9 cellular contexts compared by ENCODE assay signal in the genomic region with DNA sequence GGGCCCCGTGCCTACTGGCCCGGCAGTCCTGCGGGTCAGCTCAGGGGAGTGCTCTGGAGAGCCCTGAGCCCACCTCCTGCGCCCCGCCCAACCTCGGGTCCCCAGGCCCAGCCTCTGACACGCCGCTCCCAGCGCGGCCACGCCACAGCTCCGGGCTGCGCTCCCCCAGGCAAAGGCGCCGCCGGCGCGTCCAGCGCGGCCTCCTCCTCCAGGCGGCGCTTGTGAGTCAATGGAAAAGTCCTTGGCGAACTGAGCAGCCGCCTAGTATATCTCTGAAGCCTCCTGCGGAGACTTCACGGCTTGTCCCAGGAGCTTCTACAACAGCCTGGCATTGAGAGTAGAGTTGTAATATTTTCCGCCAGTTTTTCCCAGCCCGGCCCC. TPM values are rescaled to one million over a fixed set of nuclear protein-coding genes. Genes with fewer than 3 reads are reported as not detected.
A peak's percentile ranks its signal among the peaks of the same experiment; 100 is the strongest.
DNase-seq lines count a peak whose midpoint lies in the region; ATAC-seq and TF ChIP-seq lines count a peak whose summit lies in the region.
"Had no signal": no experiment of that assay in that cellular context is flagged by ENCODE, and none has a peak within 500 bp of the region (broad histone marks: within the 10 kb centered on the region; RNA-seq: fewer than 3 reads in every experiment).

No MANE protein-coding gene starts in this region.

- H3K4me1 ChIP-seq in Panc1 (ENCODE audit: control insufficient read depth, insufficient read depth, low read length) (peaks cover 3% of the 10 kb centered on the region; the same call in 1 of the 2 replicates), neutrophil (ENCODE audit: control insufficient read depth in 1 of 2, insufficient read depth in 1 of 2, low read depth in 1 of 2, low read length in 1 of 2) (peaks cover 19 to 24% of the 10 kb centered on the region in 2 experiments), stomach (peaks cover 21 to 36% (median 34%) of the 10 kb centered on the region in 4 donors), OCI-LY7 (ENCODE audit: insufficient read depth, low read length, poor library complexity, severe bottlenecking) (no peaks in the 10 kb centered on the region)

- 1 to 4% (median 2%) methylated on average over 24 to 28 of the region's 28 CpGs for WGBS in stomach, 5 donors

- TF ChIP-seq POLR2A in stomach (IDR thresholded peaks at IDR 0.05): no peak

- H3K36me3 ChIP-seq in Panc1 (ENCODE audit: control insufficient read depth, insufficient read depth, low read length) (peaks cover 2% of the 10 kb centered on the region; the same call in 1 of the 2 replicates), neutrophil (no peaks in the 10 kb centered on the region), stomach (no peaks in the 10 kb centered on the region), OCI-LY7 (ENCODE audit: insufficient read depth, low read length) (no peaks in the 10 kb centered on the region)

- no peaks in the 10 kb centered on the region for H4K20me1 ChIP-seq in OCI-LY7 (ENCODE audit: insufficient read depth, low read length)

- no peak for TF ChIP-seq EP300 in stomach (IDR thresholded peaks at IDR 0.05)

- POLR2A ChIA-PET in HEK293T (lab: Yijun Ruan, JAX) (interaction anchor here (1.7 kb wide), 1 partner anchor 30 kb away, joined by 10 read pairs; the partner anchor contains the start of gene BMS1), Panc1 (lab: Charles Lee) (no interaction called here), OCI-LY7 (lab: Charles Lee) (no interaction called here)

- peak overlapping the region; percentile 54 to 70 for H3K4me3 ChIP-seq in Panc1 (ENCODE audit: low read depth in 2 of 2, low read length in 2 of 2)
- peak overlapping the region; percentile 10 to 52 for H3K4me3 ChIP-seq in neutrophil (ENCODE audit: low read depth in 1 of 2, low read length in 1 of 2)
- peak overlapping the region; percentile 41 to 71 (median 59) for H3K4me3 ChIP-seq in stomach
- H3K4me3 ChIP-seq in OCI-LY7 (ENCODE audit: low read depth, low read length, poor library complexity, severe bottlenecking): no peak overlapping the region
- H3K4me3 ChIP-seq: PC-9 had no signal

- intact Hi-C loops in Panc1 (cut with micrococcal nuclease; ENCODE audit: unreplicated experiment) (loop anchor here (5.0 kb wide), 1 partner anchor 354 kb away; no protein-coding TSS in a partner anchor), stomach (cut with DNase I; ENCODE audit: low total_unique reads) (loop anchor here (5.0 kb wide), 1 partner anchor 354 kb away; no protein-coding TSS in a partner anchor), OCI-LY7 (cut with micrococcal nuclease; ENCODE audit: unreplicated experiment) (no loop called here)

- H3K79me2 ChIP-seq in OCI-LY7 (ENCODE audit: insufficient read depth, low read depth, low read length): no peaks in the 10 kb centered on the region

- H3K9me2 ChIP-seq in OCI-LY7 (ENCODE audit: insufficient read depth, low read length): no peaks in the 10 kb centered on the region

- BruUV-seq in Panc1 (replicated peaks; lab: Mats Ljungman, UMichigan): no TSS peak
- no TSS peak for BruUV-seq in OCI-LY7 (replicated peaks; lab: Mats Ljungman, UMichigan)

- in situ Hi-C loops in Panc1 (cut with HindIII; ENCODE audit: low pct_unique_long_range_greater_than_20kb, low sequenced_read_pairs): no loop called here

- peak overlapping the region; percentile 20; the same call in 1 of the 2 replicates for H3K27ac ChIP-seq in Panc1 (ENCODE audit: low read length)
- H3K27ac ChIP-seq in neutrophil: no peak overlapping the region
- H3K27ac ChIP-seq in stomach: peak overlapping the region in 3 of 5 donors; percentile 5 to 54 (median 19)
- no peak overlapping the region for H3K27ac ChIP-seq in OCI-LY7 (ENCODE audit: low read depth, low read length, poor library complexity, severe bottlenecking)
- H3K27ac ChIP-seq: PC-9 had no signal

- peak; percentile 96 for ATAC-seq in Panc1

- TF ChIP-seq CTCF in Panc1 (IDR thresholded peaks at IDR 0.05) (peak; percentile 99), neutrophil (IDR thresholded peaks at IDR 0.05) (peak; percentile 21), stomach (IDR thresholded peaks at IDR 0.05) (peak in 5 of 7 experiments; percentile 50 to 83 (median 76)), OCI-LY7 (conservative IDR thresholded peaks at IDR 0.05; ENCODE audit: low read length) (no peak)

- no peak overlapping the region for H3K4me2 ChIP-seq in OCI-LY7 (ENCODE audit: low read length)
- H3K4me2 ChIP-seq: PC-9 had no signal

- H3K27me3 ChIP-seq in Panc1 (ENCODE audit: control insufficient read depth, insufficient read depth, low read length) (no peaks in the 10 kb centered on the region; the same call in none of the 2 replicates), neutrophil (peaks cover 100% of the 10 kb centered on the region), stomach (peaks cover 0 to 84% (median 39%) of the 10 kb centered on the region in 3 donors)

- H2AFZ ChIP-seq in OCI-LY7 (ENCODE audit: low read length): no peak overlapping the region
- H2AFZ ChIP-seq: PC-9 had no signal

- CTCF ChIA-PET in HEK293T (lab: Yijun Ruan, JAX): interaction anchor here (0.7 to 1.2 kb wide), 5 partner anchors 10 to 30 kb away, joined by 3 to 4 read pairs (median 3); partner anchors contain the start of gene BMS1
- CTCF ChIA-PET in Panc1 (lab: Charles Lee): interaction anchor here (0.7 to 1.2 kb wide), 5 partner anchors 9 to 342 kb away, joined by 3 to 5 read pairs (median 3); no protein-coding TSS in a partner anchor
- CTCF ChIA-PET in OCI-LY7 (lab: Charles Lee; ENCODE audit: unreplicated experiment): no interaction called here

- H3K9me3 ChIP-seq in Panc1 (ENCODE audit: control insufficient read depth, insufficient read depth, low read depth, low read length): no peaks in the 10 kb centered on the region
- no peaks in the 10 kb centered on the region for H3K9me3 ChIP-seq in neutrophil
- no peaks in the 10 kb centered on the region for H3K9me3 ChIP-seq in stomach
- H3K9me3 ChIP-seq in OCI-LY7 (ENCODE audit: low read length): no peaks in the 10 kb centered on the region

- peak; percentile 28 for DNase-seq in COR-L47 (lab: John Stamatoyannopoulos, UW)
- DNase-seq in HEK293T (ENCODE audit: extremely low spot score): peak; percentile 74
- peak; percentile 56 for DNase-seq in Panc1 (ENCODE audit: low read depth, low spot score)
- peak; percentile 39 for DNase-seq in activated gamma-delta T cell treated with anti-CD3 and anti-CD28 coated beads, Interleukin-2, amount 50 U/mL, for 16 hours (ENCODE audit: low read depth)
- peak; percentile 61 for DNase-seq in germinal center (ENCODE audit: low spot score)
- DNase-seq in stomach: peak; percentile 83
- DNase-seq in OCI-LY7 (ENCODE audit: low spot score): no peak

TF ChIP-seq in HEK293T, 16 proteins besides CTCF, POLR2A, EP300 and RAD21:
- TF ChIP-seq FOXM1 (IDR thresholded peaks at IDR 0.05; ENCODE audit: borderline replicate concordance): no peak
- no peak for TF ChIP-seq LEF1 (IDR thresholded peaks at IDR 0.05; ENCODE audit: borderline replicate concordance)
- TF ChIP-seq PKNOX1 (IDR thresholded peaks at IDR 0.05): no peak
- no peak for TF ChIP-seq ARNT (IDR thresholded peaks at IDR 0.05)
- TF ChIP-seq NFRKB (IDR thresholded peaks at IDR 0.05): no peak
- TF ChIP-seq CTBP1 (IDR thresholded peaks at IDR 0.05; ENCODE audit: borderline replicate concordance): no peak
- TF ChIP-seq L3MBTL2 (conservative IDR thresholded peaks at IDR 0.05): no peak
- no peak for TF ChIP-seq TARDBP (IDR thresholded peaks at IDR 0.05)
- no peak for TF ChIP-seq BHLHE40 (IDR thresholded peaks at IDR 0.05; ENCODE audit: borderline replicate concordance)
- TF ChIP-seq ELF4 (IDR thresholded peaks at IDR 0.05): no peak
- TF ChIP-seq FOXK2 (IDR thresholded peaks at IDR 0.05): no peak
- no peak for TF ChIP-seq SP1 (IDR thresholded peaks at IDR 0.05)
- TF ChIP-seq FOXA1 (IDR thresholded peaks at IDR 0.05): no peak
- no peak for TF ChIP-seq ZNF384 (IDR thresholded peaks at IDR 0.05)

RNA-seq across cellular contexts. Expression of gene BMS1, which starts 29.5 kb away (rescaled TPM):
- total RNA-seq in Panc1 (2021; ENCODE audit: unreplicated experiment) (32.3 TPM), stomach (10 to 100 TPM in 3 of 5 donors, 1 to 10 TPM in 2; 1.8 to 33.9 (median 15.2) TPM), OCI-LY7 (2022) (16.0 and 20.2 TPM in 2 replicates)
- polyA plus RNA-seq in Panc1 (2012; ENCODE audit: insufficient read length): 19.0 TPM
- 1 to 10 TPM; 5.7 to 6.9 (median 6.5) TPM for polyA plus RNA-seq in stomach
- 14.9 and 17.3 TPM in 2 replicates for total RNA-seq in OCI-LY7 (2014; rRNA removed; shearing (Covaris generic))

Comparison
In these comparisons a context has a peak if more than half of its experiments do, and no peak if none do; other contexts are left out.
1. H3K27ac ChIP-seq: peak in Panc1 (single experiment) and stomach (3 of 5); none in neutrophil (single experiment) and OCI-LY7 (single experiment).